8 cellular contexts compared by ENCODE assay signal in genomic region chr5:152514827-152515397, GRCh38.
DNase-seq lines count a peak whose midpoint lies in the region; ATAC-seq, FAIRE-seq and TF ChIP-seq lines count a peak whose summit lies in the region.

No MANE protein-coding gene starts in this region.

- DNase-seq in D721Med (ENCODE audit: insufficient read length, low spot score) (no peak), RPMI8226 (peak; percentile 32), hepatic stellate cell (ENCODE audit: low spot score) (peak; percentile 7), KG1 (lab: John Stamatoyannopoulos, UW) (no peak)
- DNase-seq in activated naive CD4-positive, alpha-beta T cell treated with Interleukin-2 at 50 U/mL for 16 hours, result no peak
- no peak for DNase-seq in activated CD4-positive, alpha-beta T cell treated with anti-CD3 and anti-CD28 coated beads for 48 hours

- TF ChIP-seq CTCF in D721Med (IDR thresholded peaks at IDR 0.05; ENCODE audit: insufficient read depth, missing control alignments), result peak; percentile 34

- FAIRE-seq in D721Med (lab: Jason Lieb, UNC), result no peak

- ATAC-seq in HG03342 (IDR thresholded peaks at IDR 0.05; ENCODE audit: unreplicated experiment) (peak; percentile 58), HG03457 (IDR thresholded peaks at IDR 0.05; ENCODE audit: unreplicated experiment) (no peak)

Comparison
In these comparisons a context has a peak if more than half of its experiments do, and no peak if none do; other contexts are left out.
1. DNase-seq: peak in RPMI8226 (single experiment) and hepatic stellate cell (single experiment); none in D721Med (single experiment), activated naive CD4-positive, alpha-beta T cell treated with Interleukin-2 at 50 U/mL for 16 hours (single experiment), activated CD4-positive, alpha-beta T cell treated with anti-CD3 and anti-CD28 coated beads for 48 hours (single experiment) and KG1 (single experiment).